In genomic region chrX:16023790-16024734, GRCh38 we compare ENCODE assay signal across 8 cellular contexts.
A peak's percentile ranks its signal among the peaks of the same experiment; 100 is the strongest.
DNase-seq lines count a peak whose midpoint lies in the region; ATAC-seq and TF ChIP-seq lines count a peak whose summit lies in the region.

No MANE protein-coding gene starts in this region.

- no peak overlapping the region for H3K27ac ChIP-seq in esophagus muscularis mucosa (replicated peaks in 1 of 4)
- H3K27ac ChIP-seq in transverse colon = no peak overlapping the region

- in situ Hi-C loops in astrocyte of the spinal cord (cut with HindIII; ENCODE audit: low sequenced_read_pairs) = no loop called here
- in situ Hi-C loops in transverse colon (cut with MboI; ENCODE audit: low pct_ligation_motif_present in 1 of 4, low pct_unique_long_range_greater_than_20kb in 1 of 4, low sequenced_read_pairs in 3 of 4) = no loop called here

- H3K4me1 Mint-ChIP-seq in CD14-positive monocyte = peaks cover 35% of the 10 kb centered on the region

- H3K36me3 Mint-ChIP-seq in CD14-positive monocyte = peaks cover 0 to 6% of the 10 kb centered on the region in 2 donors

- TF ChIP-seq CTCF in CD14-positive monocyte (IDR thresholded peaks at IDR 0.05) = no peak
- TF ChIP-seq CTCF in astrocyte of the spinal cord (IDR thresholded peaks at IDR 0.05; ENCODE audit: low read depth, low read length) = no peak
- no peak for TF ChIP-seq CTCF in esophagus muscularis mucosa (IDR thresholded peaks at IDR 0.05)
- no peak for TF ChIP-seq CTCF in transverse colon (IDR thresholded peaks at IDR 0.05)

- DNase-seq in CD14-positive monocyte (ENCODE audit: low spot score) (peak; percentile 28), astrocyte of the spinal cord (ENCODE audit: low read depth, low spot score) (peak; percentile 29), esophagus muscularis mucosa (ENCODE audit: extremely low spot score) (no peak), GOT3 (lab: John Stamatoyannopoulos, UW) (no peak), transverse colon (no peak), amygdala (lab: John Stamatoyannopoulos, UW) (no peak)

- peak overlapping the region in 1 of 2 donors; percentile 39 for H3K4me3 Mint-ChIP-seq in CD14-positive monocyte

- TF ChIP-seq EP300 in esophagus muscularis mucosa (IDR thresholded peaks at IDR 0.05) (no peak), transverse colon (IDR thresholded peaks at IDR 0.05; ENCODE audit: low read depth) (no peak)

- WGBS in esophagus muscularis mucosa = 77% methylated on average over 9 of the region's 9 CpGs
- WGBS in transverse colon (ENCODE audit: low coverage in 1 of 2), 2 donors = 36 to 55% methylated on average over 4 to 9 of the region's 9 CpGs

- H3K27me3 ChIP-seq in esophagus muscularis mucosa (no peaks in the 10 kb centered on the region), transverse colon (no peaks in the 10 kb centered on the region)

- H3K9me3 ChIP-seq in esophagus muscularis mucosa (no peaks in the 10 kb centered on the region), transverse colon (no peaks in the 10 kb centered on the region)

- TF ChIP-seq POLR2A in esophagus muscularis mucosa (IDR thresholded peaks at IDR 0.05; ENCODE audit: low read depth) (no peak), transverse colon (IDR thresholded peaks at IDR 0.05) (no peak)

- H3K9me3 Mint-ChIP-seq in CD14-positive monocyte = peaks cover 4 to 15% (median 8%) of the 10 kb centered on the region in 7 donors

- H3K36me3 ChIP-seq in esophagus muscularis mucosa = no peaks in the 10 kb centered on the region
- H3K36me3 ChIP-seq in transverse colon = no peaks in the 10 kb centered on the region

- H3K27ac Mint-ChIP-seq in CD14-positive monocyte = peak overlapping the region in 4 of 7 donors; percentile 75 to 85 (median 84)

- no peak overlapping the region for H3K4me3 ChIP-seq in astrocyte of the spinal cord (ENCODE audit: low read depth, low read length)
- H3K4me3 ChIP-seq in esophagus muscularis mucosa = no peak overlapping the region
- H3K4me3 ChIP-seq in transverse colon = no peak overlapping the region

- H3K4me1 ChIP-seq in esophagus muscularis mucosa (no peaks in the 10 kb centered on the region), transverse colon (no peaks in the 10 kb centered on the region)

- ATAC-seq in GM19324 (IDR thresholded peaks at IDR 0.05; ENCODE audit: low FRiP score, unreplicated experiment) = peak; percentile 87
- peak; percentile 92 for ATAC-seq in HG03108 (IDR thresholded peaks at IDR 0.05; ENCODE audit: unreplicated experiment)

- H3K27me3 Mint-ChIP-seq in CD14-positive monocyte (ENCODE audit: low read depth in 3 of 3) = peaks cover 0 to 34% (median 1%) of the 10 kb centered on the region in 3 donors

- intact Hi-C loops in CD14-positive monocyte (cut with micrococcal nuclease) = no loop called here
- intact Hi-C loops in esophagus muscularis mucosa (cut with DNase I) = no loop called here
- intact Hi-C loops in transverse colon (cut with DNase I; ENCODE audit: low total_unique reads) = no loop called here

Comparison
In these comparisons a context has a peak if more than half of its experiments do, and no peak if none do; other contexts are left out.
1. DNase-seq: peak in CD14-positive monocyte (single experiment) and astrocyte of the spinal cord (single experiment); none in esophagus muscularis mucosa (single experiment), GOT3 (single experiment), transverse colon (single experiment) and amygdala (0 of 56).